ENCODE assay signal across 23 cellular contexts in the genomic region with DNA sequence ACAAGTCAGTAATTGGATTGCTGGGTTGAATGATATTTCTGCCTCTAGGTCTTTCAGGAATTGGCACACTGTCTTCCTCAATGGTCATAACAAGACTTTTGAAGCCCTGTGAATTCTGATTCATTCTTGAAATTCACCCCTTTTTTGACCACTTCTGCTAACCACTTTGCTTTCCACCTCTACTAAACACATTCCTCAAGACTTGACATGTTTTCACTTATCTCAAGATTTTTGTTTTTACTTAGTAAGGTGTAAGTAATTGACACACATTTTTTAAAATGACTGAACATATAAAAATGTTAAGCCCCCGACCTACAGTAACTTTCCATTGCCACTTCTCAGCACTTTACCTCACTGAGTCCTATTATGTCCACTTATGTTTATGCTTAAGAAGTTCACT.
DNase-seq lines count a peak whose midpoint lies in the region; ATAC-seq and TF ChIP-seq lines count a peak whose summit lies in the region.
"Had no signal": no experiment of that assay in that cellular context is flagged by ENCODE, and none has a peak within 500 bp of the region (broad histone marks: within the 10 kb centered on the region; RNA-seq: fewer than 3 reads in every experiment).

No MANE protein-coding gene starts in this region.

- peak overlapping the region; percentile 64; the same call in 1 of the 2 replicates for H2AFZ ChIP-seq in PC-9

- DNase-seq in M059J (ENCODE audit: low read depth), result peak; percentile 34
- no peak for DNase-seq in PC-9
- DNase-seq in astrocyte of the hippocampus (ENCODE audit: low read depth, low spot score), result peak; percentile 66
- no peak for DNase-seq in RKO (ENCODE audit: low spot score)
- DNase-seq in BE2C, result no peak
- DNase-seq in uterus, result no peak
- DNase-seq: 8988T; ACHN; Caco-2; Calu3; CD4-positive, alpha-beta T cell; CD8-positive, alpha-beta T cell; DMS 273 treated with DMSO at 0.1 percent for 48 hours; DMS153; DMS53; DMS79; DND-41; EL; GDM1 had no signal

- CTCF ChIA-PET in PC-9 (lab: Charles Lee), result no interaction called here

- POLR2A ChIA-PET in PC-9 (lab: Charles Lee; ENCODE audit: unreplicated experiment), result no interaction called here

- TF ChIP-seq POLR2A in uterus (IDR thresholded peaks at IDR 0.05), result no peak

- H3K4me3 ChIP-seq in PC-9 (no peak overlapping the region; the same call in 1 of the 2 replicates), BE2C (ENCODE audit: low read depth, low read length) (no peak overlapping the region), uterus (no peak overlapping the region)
- H3K4me3 ChIP-seq: BLaER1 treated with 17β-estradiol and CSF1 and Interleukin-3, amounts not matched to agents 10 nM and 100 nM; GM12878 had no signal

- peak overlapping the region; percentile 44; the same call in 1 of the 2 replicates for H3K4me2 ChIP-seq in PC-9
- H3K4me2 ChIP-seq: BLaER1 treated with 17β-estradiol and CSF1 and Interleukin-3, amounts not matched to agents 10 nM and 100 nM had no signal

- H3K27ac ChIP-seq in PC-9, result no peak overlapping the region
- no peak overlapping the region for H3K27ac ChIP-seq in uterus
- H3K27ac ChIP-seq: BLaER1 treated with 17β-estradiol and CSF1 and Interleukin-3, amounts not matched to agents 10 nM and 100 nM; C4-2B had no signal

- no peaks in the 10 kb centered on the region for H3F3A ChIP-seq in PC-9 (ENCODE audit: insufficient read depth, low read depth)

- H3K27me3 ChIP-seq in PC-9 (ENCODE audit: insufficient read depth, low read depth), result no peaks in the 10 kb centered on the region
- H3K27me3 ChIP-seq in BE2C, result no peaks in the 10 kb centered on the region
- no peaks in the 10 kb centered on the region for H3K27me3 ChIP-seq in uterus
- H3K27me3 ChIP-seq: BLaER1 treated with 17β-estradiol and CSF1 and Interleukin-3, amounts not matched to agents 10 nM and 100 nM had no signal

- H3K9me3 ChIP-seq in PC-9 (ENCODE audit: insufficient read depth, low read depth) (no peaks in the 10 kb centered on the region), BE2C (no peaks in the 10 kb centered on the region), uterus (no peaks in the 10 kb centered on the region)
- H3K9me3 ChIP-seq: BLaER1 treated with 17β-estradiol and CSF1 and Interleukin-3, amounts not matched to agents 10 nM and 100 nM; Caco-2 had no signal

- H3K36me3 ChIP-seq in PC-9 (ENCODE audit: low read depth), result no peaks in the 10 kb centered on the region
- H3K36me3 ChIP-seq in BE2C, result no peaks in the 10 kb centered on the region
- H3K36me3 ChIP-seq in uterus, result no peaks in the 10 kb centered on the region
- H3K36me3 ChIP-seq: BLaER1 treated with 17β-estradiol and CSF1 and Interleukin-3, amounts not matched to agents 10 nM and 100 nM had no signal

- intact Hi-C loops in PC-9 (cut with micrococcal nuclease; ENCODE audit: unreplicated experiment) (no loop called here), uterus (cut with DNase I; ENCODE audit: low total_unique reads) (no loop called here)

- no peaks in the 10 kb centered on the region for H3K9me2 ChIP-seq in PC-9 (ENCODE audit: insufficient read depth)

- no peaks in the 10 kb centered on the region for H3K79me2 ChIP-seq in PC-9 (ENCODE audit: low read depth)

- H3K4me1 ChIP-seq in PC-9 (replicated peaks; ENCODE audit: insufficient read depth) (no peaks in the 10 kb centered on the region), BE2C (no peaks in the 10 kb centered on the region), uterus (no peaks in the 10 kb centered on the region)
- H3K4me1 ChIP-seq: BLaER1 treated with 17β-estradiol and CSF1 and Interleukin-3, amounts not matched to agents 10 nM and 100 nM; Caco-2 had no signal

- TF ChIP-seq CTCF in PC-9 (conservative IDR thresholded peaks at IDR 0.05), result no peak
- no peak for TF ChIP-seq CTCF in BE2C (IDR thresholded peaks at IDR 0.05; ENCODE audit: low read depth, low read length)
- no peak for TF ChIP-seq CTCF in uterus (IDR thresholded peaks at IDR 0.05)

- H4K20me1 ChIP-seq in PC-9 (ENCODE audit: insufficient read depth), result no peaks in the 10 kb centered on the region
- H4K20me1 ChIP-seq: BLaER1 treated with 17β-estradiol and CSF1 and Interleukin-3, amounts not matched to agents 10 nM and 100 nM had no signal

- no TSS peak for BruUV-seq in PC-9 (replicated peaks; lab: Mats Ljungman, UMichigan)

- ATAC-seq in GM21825 (IDR thresholded peaks at IDR 0.05; ENCODE audit: unreplicated experiment), result no peak
- ATAC-seq: CD8-positive, alpha-beta T cell; GM12878 had no signal

Comparison
In these comparisons a context has a peak if more than half of its experiments do, and no peak if none do; other contexts are left out.
1. DNase-seq: peak in M059J (single experiment) and astrocyte of the hippocampus (single experiment); none in PC-9 (0 of 2), RKO (single experiment), BE2C (single experiment) and uterus (0 of 2).